In the genomic region with DNA sequence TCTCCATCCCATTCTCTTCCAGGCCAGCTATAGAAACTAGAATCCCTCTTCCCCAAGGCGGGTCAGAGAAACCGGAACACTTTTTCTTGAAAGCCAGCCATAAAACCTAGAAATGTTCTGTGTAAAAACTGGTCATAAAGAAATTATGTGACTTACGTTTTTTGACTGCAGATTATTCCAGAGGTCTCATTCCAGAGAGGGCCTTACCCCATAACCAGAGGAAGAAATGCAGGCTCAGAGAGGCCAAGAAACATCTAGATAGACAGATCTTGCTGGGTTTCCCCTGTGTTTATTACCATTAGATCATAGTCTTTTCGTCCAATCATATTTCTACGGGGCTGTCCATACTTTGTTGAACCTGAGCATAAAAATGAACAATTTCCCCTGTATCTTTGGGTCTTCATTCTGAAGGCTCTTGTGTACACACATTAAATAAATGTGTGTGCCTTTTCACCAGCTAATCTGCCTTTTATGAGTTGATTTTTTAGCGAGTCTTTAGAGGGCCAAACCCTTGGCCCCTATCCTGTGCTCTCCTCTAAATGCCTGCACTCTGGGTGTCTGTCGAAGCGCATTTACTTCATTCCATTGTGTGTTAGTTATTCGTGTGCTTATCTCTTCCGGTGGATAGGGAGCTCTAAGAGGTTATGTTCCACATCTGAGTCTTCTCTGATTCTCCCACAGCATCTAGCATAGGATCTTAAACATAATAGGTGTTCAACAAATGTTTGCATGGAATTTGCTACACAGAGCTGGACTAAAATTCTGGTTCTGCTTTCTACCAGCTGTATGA, we compare ENCODE assay signal across 24 cellular contexts.
"Had no signal": no experiment of that assay in that cellular context is flagged by ENCODE, and none has a peak within 500 bp of the region (broad histone marks: within the 10 kb centered on the region; RNA-seq: fewer than 3 reads in every experiment).

No MANE protein-coding gene starts in this region.

- H3K36me3 ChIP-seq: esophagus muscularis mucosa, gastrocnemius medialis, heart right ventricle, left lung, lower lobe of right lung had no signal

- H3K27ac ChIP-seq: coronary artery, dorsolateral prefrontal cortex, esophagus muscularis mucosa, gastrocnemius medialis, heart right ventricle, left lung, lower lobe of right lung had no signal

- H3K4me1 ChIP-seq: lower lobe of right lung had no signal

- H3K4me3 ChIP-seq: coronary artery, dorsolateral prefrontal cortex, esophagus muscularis mucosa, gastrocnemius medialis, heart right ventricle, left lung, lower lobe of right lung, mucosa of descending colon had no signal

- FAIRE-seq: colon, endothelial cell of umbilical vein, islet of Langerhans, keratinocyte had no signal

- H3K9me3 ChIP-seq: esophagus muscularis mucosa, gastrocnemius medialis, heart right ventricle, left lung, lower lobe of right lung, mucosa of descending colon had no signal

- DNase-seq: dermis blood vessel endothelial cell; dorsolateral prefrontal cortex; effector CD4-positive, alpha-beta T cell; effector memory CD4-positive, alpha-beta T cell; foreskin fibroblast; foreskin melanocyte; gastrocnemius medialis; glutamatergic neuron; head of caudate nucleus; heart right ventricle; hippocampal formation; left cardiac atrium; left lung; left ventricle myocardium superior; lower lobe of right lung; mesenchymal stem cell; mucosa of descending colon; naive B cell had no signal

- ATAC-seq: gastrocnemius medialis, heart right ventricle, left cardiac atrium, left lung, left ventricle myocardium superior, lower lobe of right lung, mucosa of descending colon had no signal
